1 cellular context compared by ENCODE assay signal in the genomic region with DNA sequence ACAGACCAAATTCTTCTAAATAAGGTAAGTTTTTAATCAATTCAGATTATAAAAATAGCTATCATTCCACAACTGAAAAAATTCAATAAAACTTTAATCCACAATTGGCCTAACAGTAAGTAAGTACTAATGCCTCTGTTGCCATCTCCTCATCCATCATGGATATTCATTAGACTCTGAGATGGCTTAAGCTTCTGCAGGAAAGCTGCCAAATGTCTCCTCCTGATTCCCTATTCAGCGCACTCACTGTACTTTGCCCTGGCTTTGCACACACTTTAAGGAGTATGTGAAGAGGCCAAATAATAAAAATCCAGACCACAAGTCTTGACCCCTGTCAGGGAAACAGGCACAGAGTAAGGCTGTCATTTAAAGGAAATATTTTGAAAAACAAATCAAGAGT.
TF ChIP-seq lines count a peak whose summit lies in the region.

No MANE protein-coding gene starts in this region.

TF ChIP-seq in GM23338, 12 proteins besides CTCF, POLR2A, EP300 and RAD21 (continued from another document):
- TF ChIP-seq, protein P1, sequence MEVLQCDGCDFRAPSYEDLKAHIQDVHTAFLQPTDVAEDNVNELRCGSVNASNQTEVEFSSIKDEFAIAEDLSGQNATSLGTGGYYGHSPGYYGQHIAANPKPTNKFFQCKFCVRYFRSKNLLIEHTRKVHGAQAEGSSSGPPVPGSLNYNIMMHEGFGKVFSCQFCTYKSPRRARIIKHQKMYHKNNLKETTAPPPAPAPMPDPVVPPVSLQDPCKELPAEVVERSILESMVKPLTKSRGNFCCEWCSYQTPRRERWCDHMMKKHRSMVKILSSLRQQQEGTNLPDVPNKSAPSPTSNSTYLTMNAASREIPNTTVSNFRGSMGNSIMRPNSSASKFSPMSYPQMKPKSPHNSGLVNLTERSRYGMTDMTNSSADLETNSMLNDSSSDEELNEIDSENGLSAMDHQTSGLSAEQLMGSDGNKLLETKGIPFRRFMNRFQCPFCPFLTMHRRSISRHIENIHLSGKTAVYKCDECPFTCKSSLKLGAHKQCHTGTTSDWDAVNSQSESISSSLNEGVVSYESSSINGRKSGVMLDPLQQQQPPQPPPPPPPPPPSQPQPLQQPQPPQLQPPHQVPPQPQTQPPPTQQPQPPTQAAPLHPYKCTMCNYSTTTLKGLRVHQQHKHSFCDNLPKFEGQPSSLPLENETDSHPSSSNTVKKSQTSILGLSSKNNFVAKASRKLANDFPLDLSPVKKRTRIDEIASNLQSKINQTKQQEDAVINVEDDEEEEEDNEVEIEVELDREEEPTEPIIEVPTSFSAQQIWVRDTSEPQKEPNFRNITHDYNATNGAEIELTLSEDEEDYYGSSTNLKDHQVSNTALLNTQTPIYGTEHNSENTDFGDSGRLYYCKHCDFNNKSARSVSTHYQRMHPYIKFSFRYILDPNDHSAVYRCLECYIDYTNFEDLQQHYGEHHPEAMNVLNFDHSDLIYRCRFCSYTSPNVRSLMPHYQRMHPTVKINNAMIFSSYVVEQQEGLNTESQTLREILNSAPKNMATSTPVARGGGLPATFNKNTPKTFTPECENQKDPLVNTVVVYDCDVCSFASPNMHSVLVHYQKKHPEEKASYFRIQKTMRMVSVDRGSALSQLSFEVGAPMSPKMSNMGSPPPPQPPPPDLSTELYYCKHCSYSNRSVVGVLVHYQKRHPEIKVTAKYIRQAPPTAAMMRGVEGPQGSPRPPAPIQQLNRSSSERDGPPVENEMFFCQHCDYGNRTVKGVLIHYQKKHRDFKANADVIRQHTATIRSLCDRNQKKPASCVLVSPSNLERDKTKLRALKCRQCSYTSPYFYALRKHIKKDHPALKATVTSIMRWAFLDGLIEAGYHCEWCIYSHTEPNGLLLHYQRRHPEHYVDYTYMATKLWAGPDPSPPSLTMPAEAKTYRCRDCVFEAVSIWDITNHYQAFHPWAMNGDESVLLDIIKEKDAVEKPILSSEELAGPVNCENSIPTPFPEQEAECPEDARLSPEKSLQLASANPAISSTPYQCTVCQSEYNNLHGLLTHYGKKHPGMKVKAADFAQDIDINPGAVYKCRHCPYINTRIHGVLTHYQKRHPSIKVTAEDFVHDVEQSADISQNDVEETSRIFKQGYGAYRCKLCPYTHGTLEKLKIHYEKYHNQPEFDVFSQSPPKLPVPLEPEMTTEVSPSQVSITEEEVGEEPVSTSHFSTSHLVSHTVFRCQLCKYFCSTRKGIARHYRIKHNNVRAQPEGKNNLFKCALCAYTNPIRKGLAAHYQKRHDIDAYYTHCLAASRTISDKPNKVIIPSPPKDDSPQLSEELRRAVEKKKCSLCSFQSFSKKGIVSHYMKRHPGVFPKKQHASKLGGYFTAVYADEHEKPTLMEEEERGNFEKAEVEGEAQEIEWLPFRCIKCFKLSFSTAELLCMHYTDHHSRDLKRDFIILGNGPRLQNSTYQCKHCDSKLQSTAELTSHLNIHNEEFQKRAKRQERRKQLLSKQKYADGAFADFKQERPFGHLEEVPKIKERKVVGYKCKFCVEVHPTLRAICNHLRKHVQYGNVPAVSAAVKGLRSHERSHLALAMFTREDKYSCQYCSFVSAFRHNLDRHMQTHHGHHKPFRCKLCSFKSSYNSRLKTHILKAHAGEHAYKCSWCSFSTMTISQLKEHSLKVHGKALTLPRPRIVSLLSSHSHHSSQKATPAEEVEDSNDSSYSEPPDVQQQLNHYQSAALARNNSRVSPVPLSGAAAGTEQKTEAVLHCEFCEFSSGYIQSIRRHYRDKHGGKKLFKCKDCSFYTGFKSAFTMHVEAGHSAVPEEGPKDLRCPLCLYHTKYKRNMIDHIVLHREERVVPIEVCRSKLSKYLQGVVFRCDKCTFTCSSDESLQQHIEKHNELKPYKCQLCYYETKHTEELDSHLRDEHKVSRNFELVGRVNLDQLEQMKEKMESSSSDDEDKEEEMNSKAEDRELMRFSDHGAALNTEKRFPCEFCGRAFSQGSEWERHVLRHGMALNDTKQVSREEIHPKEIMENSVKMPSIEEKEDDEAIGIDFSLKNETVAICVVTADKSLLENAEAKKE (CRISPR knock-in tag; IDR thresholded peaks at IDR 0.05) = no peak
- TF ChIP-seq STAT1 (IDR thresholded peaks at IDR 0.05; ENCODE audit: unreplicated experiment) (no peak), ZNF114 (CRISPR knock-in tag; IDR thresholded peaks at IDR 0.05) (no peak), NANOG (IDR thresholded peaks at IDR 0.05; ENCODE audit: borderline replicate concordance) (no peak)
